2 cellular contexts compared by ENCODE assay signal in genomic region chr11:18495703-18496102, GRCh38.
TF ChIP-seq lines count a peak whose summit lies in the region.

No MANE protein-coding gene starts in this region.

TF ChIP-seq in K562, 482 proteins besides CTCF, POLR2A, EP300 and RAD21:
- TF ChIP-seq ZFP36 (IDR thresholded peaks at IDR 0.05; ENCODE audit: low read depth, low read length, partially characterized antibody) (no peak), NCOA6 (IDR thresholded peaks at IDR 0.05) (no peak), EP400 (IDR thresholded peaks at IDR 0.05) (no peak), POLR2G (IDR thresholded peaks at IDR 0.05; ENCODE audit: low read depth, low read length) (no peak), ZNF785 (CRISPR knock-in tag; IDR thresholded peaks at IDR 0.05) (no peak), SREBF1 (IDR thresholded peaks at IDR 0.05; ENCODE audit: borderline replicate concordance, low read depth, low read length) (no peak), CEBPG (CRISPR knock-in tag; IDR thresholded peaks at IDR 0.05) (no peak), CEBPG (tag; conservative IDR thresholded peaks at IDR 0.05 in 1 of 2, IDR thresholded peaks at IDR 0.05 in 1 of 2) (peak; percentile 43 to 65), HMBOX1 (IDR thresholded peaks at IDR 0.05) (no peak), CREB3L1 (IDR thresholded peaks at IDR 0.05; ENCODE audit: borderline replicate concordance, low read depth) (no peak), SREBF2 (CRISPR knock-in tag; IDR thresholded peaks at IDR 0.05) (no peak), ARID3B (CRISPR knock-in tag; IDR thresholded peaks at IDR 0.05; ENCODE audit: borderline replicate concordance) (no peak), NFATC3 (IDR thresholded peaks at IDR 0.05) (no peak), MIER1 (IDR thresholded peaks at IDR 0.05; ENCODE audit: low read depth) (no peak), TFAM (CRISPR knock-in tag; conservative IDR thresholded peaks at IDR 0.05) (no peak), MEIS2 (IDR thresholded peaks at IDR 0.05; ENCODE audit: partially characterized antibody) (no peak), ZBTB17 (CRISPR knock-in tag; IDR thresholded peaks at IDR 0.05) (no peak), STAT5A (IDR thresholded peaks at IDR 0.05; ENCODE audit: borderline replicate concordance, low read length) (no peak), MCM2 (IDR thresholded peaks at IDR 0.05; ENCODE audit: low read depth) (no peak), JUNB (CRISPR knock-in tag; conservative IDR thresholded peaks at IDR 0.05) (no peak), ZNF121 (CRISPR knock-in tag; conservative IDR thresholded peaks at IDR 0.05) (0 out of 2 replicates have a peak, but pooled peaks have one; percentile 29), ATF3 (IDR thresholded peaks at IDR 0.05) (peak; percentile 75), ATF3 (CRISPR knock-in tag; conservative IDR thresholded peaks at IDR 0.05) (no peak), CEBPB (tag; IDR thresholded peaks at IDR 0.05) (peak; percentile 41; the same call in 1 of the 2 replicates), TCF3 (CRISPR knock-in tag; IDR thresholded peaks at IDR 0.05) (no peak), XRCC4 (IDR thresholded peaks at IDR 0.05; ENCODE audit: extremely low read depth, insufficient read depth, insufficient read length) (no peak), ZNF740 (CRISPR knock-in tag; IDR thresholded peaks at IDR 0.05) (no peak), ZNF740 (tag; IDR thresholded peaks at IDR 0.05) (no peak)
TF ChIP-seq in K562: peak in this region for 4.

TF ChIP-seq in HepG2, 621 proteins besides CTCF, POLR2A, EP300 and RAD21:
- TF ChIP-seq ZNF121 (CRISPR knock-in tag; IDR thresholded peaks at IDR 0.05) (peak; percentile 51), MIXL1 (CRISPR knock-in tag; IDR thresholded peaks at IDR 0.05) (no peak)
